ENCODE assay signal across 15 cellular contexts in genomic region chr6:13398421-13398994, GRCh38.
DNase-seq lines count a peak whose midpoint lies in the region; ATAC-seq, FAIRE-seq and TF ChIP-seq lines count a peak whose summit lies in the region.
"Had no signal": no experiment of that assay in that cellular context is flagged by ENCODE, and none has a peak within 500 bp of the region (broad histone marks: within the 10 kb centered on the region; RNA-seq: fewer than 3 reads in every experiment).

No MANE protein-coding gene starts in this region.

- no peaks in the 10 kb centered on the region for H3K9me3 Mint-ChIP-seq in Calu3 (ENCODE audit: low read depth, unreplicated experiment)
- H3K9me3 Mint-ChIP-seq: activated T-helper 17 cell treated with anti-CD3 and anti-CD28 coated beads, Interleukin-2, amount 50 U/mL, for 72 hours had no signal

- BruUV-seq in Calu3 (replicated peaks; lab: Mats Ljungman, UMichigan), result TSS peak; percentile 97

- H3K27me3 ChIP-seq in H1 (replicated peaks in 1 of 4; ENCODE audit: control insufficient read depth in 3 of 4, extremely low read depth in 1 of 4, insufficient read depth in 3 of 4, low read length in 3 of 4) (no peaks in the 10 kb centered on the region), mesendoderm (ENCODE audit: insufficient read depth, low read length, poor library complexity) (no peaks in the 10 kb centered on the region), GM23248 (replicated peaks; ENCODE audit: insufficient read depth) (no peaks in the 10 kb centered on the region)
- H3K27me3 ChIP-seq: heart left ventricle, upper lobe of left lung had no signal

- no peak overlapping the region for H3K27ac ChIP-seq in H1 (ENCODE audit: low read depth, low read length)
- H3K27ac ChIP-seq in mesendoderm (ENCODE audit: low read depth, low read length), result no peak overlapping the region
- no peak overlapping the region for H3K27ac ChIP-seq in GM23248
- H3K27ac ChIP-seq: SK-N-MC had no signal

- H2BK20ac ChIP-seq in H1 (ENCODE audit: low read length), result no peak overlapping the region

- H3K9me3 ChIP-seq in H1 (ENCODE audit: insufficient read depth in 2 of 2, low read depth in 1 of 2, low read length in 1 of 2), result no peaks in the 10 kb centered on the region
- no peaks in the 10 kb centered on the region for H3K9me3 ChIP-seq in GM23248 (ENCODE audit: low read depth)
- H3K9me3 ChIP-seq: heart left ventricle, upper lobe of left lung had no signal

- no peak for TF ChIP-seq RAD21 in Ishikawa (IDR thresholded peaks at IDR 0.05; ENCODE audit: low read depth)
- TF ChIP-seq RAD21 in H1 (IDR thresholded peaks at IDR 0.05 in 1 of 2, conservative IDR thresholded peaks at IDR 0.05 in 1 of 2; ENCODE audit: low read depth in 2 of 2, low read length in 2 of 2), result peak; percentile 39 to 53

- no peak overlapping the region for H3K56ac ChIP-seq in H1 (replicated peaks; ENCODE audit: insufficient read length, low read depth, low read length)
- no peak overlapping the region for H3K56ac ChIP-seq in mesendoderm (ENCODE audit: low read length)

- H2BK5ac ChIP-seq in H1 (ENCODE audit: low read depth, low read length) (no peak overlapping the region; the same call in 1 of the 2 replicates), mesendoderm (ENCODE audit: low read length) (no peak overlapping the region)

- H3K4me1 ChIP-seq in H1 (replicated peaks in 1 of 4; ENCODE audit: control insufficient read depth in 3 of 4, insufficient read depth in 4 of 4, low read length in 3 of 4), result peaks cover 0 to 3% (median 2%) of the 10 kb centered on the region in 4 experiments; a peak in 3 of 7 replicates
- no peaks in the 10 kb centered on the region for H3K4me1 ChIP-seq in mesendoderm (ENCODE audit: control insufficient read depth, low read depth, low read length)
- H3K4me1 ChIP-seq in GM23248 (ENCODE audit: insufficient read depth), result peaks cover 5% of the 10 kb centered on the region; the same call in 1 of the 2 replicates

- no peaks in the 10 kb centered on the region for H3K9me2 ChIP-seq in GM23248 (ENCODE audit: insufficient read depth)

- TF ChIP-seq EP300 in Ishikawa (IDR thresholded peaks at IDR 0.05; ENCODE audit: borderline replicate concordance) (no peak), H1 (IDR thresholded peaks at IDR 0.05; ENCODE audit: borderline replicate concordance in 1 of 2, low read depth in 2 of 2, low read length in 2 of 2) (no peak)

- peak overlapping the region; percentile 74 for H3K27ac Mint-ChIP-seq in Calu3 (ENCODE audit: unreplicated experiment)
- H3K27ac Mint-ChIP-seq: activated T-helper 17 cell treated with anti-CD3 and anti-CD28 coated beads, Interleukin-2, amount 50 U/mL, for 72 hours had no signal

- H3K4me3 Mint-ChIP-seq in Calu3 (ENCODE audit: low read depth, unreplicated experiment), result peak overlapping the region; percentile 30
- H3K4me3 Mint-ChIP-seq: activated T-helper 17 cell treated with anti-CD3 and anti-CD28 coated beads, Interleukin-2, amount 50 U/mL, for 72 hours had no signal

- H2AFZ ChIP-seq in H1 (ENCODE audit: low read length) (no peak overlapping the region), GM23248 (no peak overlapping the region)

- H3K23me2 ChIP-seq in H1 (ENCODE audit: low read depth, low read length), result no peaks in the 10 kb centered on the region

- H2BK15ac ChIP-seq in H1 (ENCODE audit: low read length) (no peak overlapping the region), mesendoderm (replicated peaks; ENCODE audit: low read depth) (no peak overlapping the region)

- TF ChIP-seq CTCF in Calu3 (IDR thresholded peaks at IDR 0.05; ENCODE audit: unreplicated experiment) (no peak), H1 (IDR thresholded peaks at IDR 0.05; ENCODE audit: control extremely low read depth in 1 of 3, insufficient read depth in 1 of 3, low read depth in 1 of 3, low read length in 3 of 3) (peak in 1 of 3 experiments; percentile 24; a peak in 2 of 4 replicates)

- H4K5ac ChIP-seq in H1 (ENCODE audit: insufficient read length, low read depth, low read length) (no peak overlapping the region), mesendoderm (ENCODE audit: low read length) (no peak overlapping the region)

- peak; percentile 24 for DNase-seq in Calu3
- no peak for DNase-seq in H1 (ENCODE audit: low read depth in 1 of 2, low spot score in 2 of 2)
- peak; percentile 67 for DNase-seq in mesendoderm
- DNase-seq in GM23248, result no peak
- no peak for DNase-seq in GOT3 (lab: John Stamatoyannopoulos, UW)
- DNase-seq: amniotic stem cell; GF-D8; heart left ventricle; stimulated activated CD4-positive, alpha-beta T cell treated with anti-CD3 and anti-CD28 coated beads, Interleukin-4, amount 100 ng/mL, for 24 hours; upper lobe of left lung had no signal

- H3K4me3 ChIP-seq in H1 (ENCODE audit: extremely low read depth in 1 of 4, insufficient read depth in 2 of 4, low read depth in 3 of 4, low read length in 4 of 4) (no peak overlapping the region), mesendoderm (ENCODE audit: low read length) (no peak overlapping the region), GM23248 (no peak overlapping the region)
- H3K4me3 ChIP-seq: heart left ventricle, SK-N-MC, upper lobe of left lung had no signal

- H2AK5ac ChIP-seq in H1 (ENCODE audit: low read depth, low read length) (no peak overlapping the region), mesendoderm (ENCODE audit: low read length) (no peak overlapping the region)

- H3K4me2 ChIP-seq in H1 (ENCODE audit: insufficient read depth in 1 of 2, low read depth in 2 of 2, low read length in 2 of 2), result no peak overlapping the region
- H3K4me2 ChIP-seq in mesendoderm (ENCODE audit: low read length), result no peak overlapping the region
- H3K4me2 ChIP-seq in GM23248 (ENCODE audit: unreplicated experiment), result no peak overlapping the region

- FAIRE-seq in H1 (lab: Jason Lieb, UNC), result no peak

- H3K23ac ChIP-seq in H1 (ENCODE audit: insufficient read length) (no peak overlapping the region), mesendoderm (ENCODE audit: low read length) (no peak overlapping the region)

- H2BK120ac ChIP-seq in H1 (replicated peaks; ENCODE audit: low read depth, low read length) (no peak overlapping the region), mesendoderm (ENCODE audit: low read depth, low read length) (no peak overlapping the region)

- H3K79me1 ChIP-seq in H1 (ENCODE audit: low read depth, low read length) (no peaks in the 10 kb centered on the region; the same call in 1 of the 2 replicates), mesendoderm (ENCODE audit: low read length) (no peaks in the 10 kb centered on the region)

- no peak for TF ChIP-seq POLR2A in H1 (IDR thresholded peaks at IDR 0.05; ENCODE audit: control extremely low read depth in 1 of 2, low read depth in 2 of 2, low read length in 2 of 2)

- no peak overlapping the region for H3K9ac ChIP-seq in H1 (replicated peaks in 1 of 4; ENCODE audit: extremely low read depth in 1 of 4, low read depth in 3 of 4, low read length in 3 of 4)
- H3K9ac ChIP-seq in mesendoderm (ENCODE audit: low read length), result no peak overlapping the region
- H3K9ac ChIP-seq in GM23248, result no peak overlapping the region

- no peak overlapping the region for H3K18ac ChIP-seq in H1 (ENCODE audit: extremely low read depth, low read length)
- H3K18ac ChIP-seq in mesendoderm (ENCODE audit: low read length), result no peak overlapping the region

- H4K20me1 ChIP-seq in H1 (replicated peaks in 1 of 2; ENCODE audit: control insufficient read depth in 1 of 2, insufficient read depth in 2 of 2, low read length in 2 of 2), result no peaks in the 10 kb centered on the region
- H4K20me1 ChIP-seq in GM23248 (ENCODE audit: insufficient read depth), result no peaks in the 10 kb centered on the region

- no peaks in the 10 kb centered on the region for H3F3A ChIP-seq in GM23248 (ENCODE audit: insufficient read depth)

- H3K4ac ChIP-seq in H1 (replicated peaks; ENCODE audit: insufficient read length, low read depth, low read length) (no peak overlapping the region), mesendoderm (ENCODE audit: low read depth, low read length) (no peak overlapping the region)

- intact Hi-C loops in Calu3 (cut with micrococcal nuclease; ENCODE audit: unreplicated experiment), result loop anchor here (5.0 kb wide), 2 partner anchors 84 to 174 kb away; partner anchors contain the start of gene SIRT5

- WGBS in H1 (ENCODE audit: extremely low coverage in 1 of 2, insufficient coverage in 1 of 2, insufficient read length in 1 of 2, insufficient replicate concordance in 2 of 2, low coverage in 1 of 2, low lambda C conversion rate in 2 of 2, missing lambda C conversion rate in 1 of 2), 2 experiments, result 80% methylated on average over 9 of the region's 9 CpGs; no CpG with 5 or more reads in 1 of the 2 experiments
- no CpG with 5 or more reads among the region's 9 CpGs for WGBS in mesendoderm (ENCODE audit: extremely low coverage, insufficient coverage, low lambda C conversion rate)
- 89 to 91% methylated on average over 9 of the region's 9 CpGs for WGBS in GM23248 (ENCODE audit: low coverage in 1 of 2, low lambda C conversion rate in 2 of 2, missing lambda C conversion rate in 2 of 2), 2 experiments

- CTCF ChIA-PET in Calu3 (lab: Charles Lee), result interaction anchor here (1.0 to 1.8 kb wide), 2 partner anchors 9 to 44 kb away, joined by 3 to 5 read pairs; no protein-coding TSS in a partner anchor
- CTCF ChIA-PET in H1 (lab: Charles Lee; ENCODE audit: partially characterized antibody), result interaction anchor here (0.6 to 3.4 kb wide), 22 partner anchors 8 to 268 kb away, joined by 3 to 21 read pairs (median 4); partner anchors contain the start of gene SIRT5

- in situ Hi-C loops in GM23248 (cut with MboI), result no loop called here

- no peak overlapping the region for H4K91ac ChIP-seq in H1 (replicated peaks; ENCODE audit: insufficient read length, low read length)

- H2BK12ac ChIP-seq in H1 (ENCODE audit: low read depth, low read length), result 0 out of 2 replicates have a peak overlapping the region, but pooled peaks have one; percentile 50

- no peaks in the 10 kb centered on the region for H3K27me3 Mint-ChIP-seq in Calu3 (ENCODE audit: unreplicated experiment)
- H3K27me3 Mint-ChIP-seq: activated T-helper 17 cell treated with anti-CD3 and anti-CD28 coated beads, Interleukin-2, amount 50 U/mL, for 72 hours had no signal

- H3K36me3 Mint-ChIP-seq in Calu3 (ENCODE audit: insufficient read depth, unreplicated experiment), result peaks cover 10% of the 10 kb centered on the region

- H3K79me2 ChIP-seq in H1 (ENCODE audit: control insufficient read depth in 1 of 2, insufficient read depth in 2 of 2, low read length in 2 of 2) (no peaks in the 10 kb centered on the region), mesendoderm (ENCODE audit: control insufficient read depth, insufficient read depth, low read length) (no peaks in the 10 kb centered on the region), GM23248 (ENCODE audit: insufficient read depth) (no peaks in the 10 kb centered on the region)

- H4K8ac ChIP-seq in H1 (ENCODE audit: extremely low read depth, insufficient read depth, low read length) (no peak overlapping the region), mesendoderm (ENCODE audit: low read depth, low read length) (no peak overlapping the region)

- no peak for ATAC-seq in GM21723 (IDR thresholded peaks at IDR 0.05; ENCODE audit: unreplicated experiment)
- ATAC-seq in HG02970 (IDR thresholded peaks at IDR 0.05; ENCODE audit: low FRiP score, unreplicated experiment), result no peak
- ATAC-seq: activated T-helper 17 cell treated with anti-CD3 and anti-CD28 coated beads, Interleukin-2, amount 50 U/mL, for 72 hours had no signal

- H3K36me3 ChIP-seq in H1 (ENCODE audit: control insufficient read depth in 2 of 4, insufficient read depth in 4 of 4, low read length in 3 of 4) (no peaks in the 10 kb centered on the region), mesendoderm (ENCODE audit: control insufficient read depth, insufficient read depth, low read length) (no peaks in the 10 kb centered on the region), GM23248 (ENCODE audit: low read depth) (no peaks in the 10 kb centered on the region)
- H3K36me3 ChIP-seq: heart left ventricle, upper lobe of left lung had no signal

- POLR2A ChIA-PET in H1 (lab: Charles Lee; ENCODE audit: partially characterized antibody), result interaction anchor here (1.5 kb wide), 1 partner anchor 23 kb away, joined by 5 read pairs; no protein-coding TSS in a partner anchor

- no peak overlapping the region for H3K14ac ChIP-seq in H1 (ENCODE audit: insufficient read length)

- H3K4me1 Mint-ChIP-seq in Calu3 (ENCODE audit: low read depth, unreplicated experiment), result peaks cover 36% of the 10 kb centered on the region
- H3K4me1 Mint-ChIP-seq: activated T-helper 17 cell treated with anti-CD3 and anti-CD28 coated beads, Interleukin-2, amount 50 U/mL, for 72 hours had no signal

Comparison
In these comparisons a context has a peak if more than half of its experiments do, and no peak if none do; other contexts are left out.
1. DNase-seq: peak in Calu3 (single experiment) and mesendoderm (single experiment); none in H1 (0 of 2), GM23248 (single experiment) and GOT3 (single experiment).